Comparison of ENCODE assay signal across 23 cellular contexts in genomic region chr6:25062070-25062811, GRCh38.
A peak's percentile ranks its signal among the peaks of the same experiment; 100 is the strongest.
DNase-seq lines count a peak whose midpoint lies in the region; ATAC-seq and TF ChIP-seq lines count a peak whose summit lies in the region.
"Had no signal": no experiment of that assay in that cellular context is flagged by ENCODE, and none has a peak within 500 bp of the region (broad histone marks: within the 10 kb centered on the region; RNA-seq: fewer than 3 reads in every experiment).

No MANE protein-coding gene starts in this region.

- H3K27ac ChIP-seq in HUES64 (ENCODE audit: low read depth, low read length) = peak overlapping the region; percentile 91
- H3K27ac ChIP-seq: adrenal gland, lower lobe of right lung, PC-9, thoracic aorta had no signal

- 0 out of 2 replicates have a peak, but pooled peaks cover 3% of the 10 kb centered on the region for H3K9me3 ChIP-seq in HUES64 (ENCODE audit: insufficient read depth, low read depth, low read length)
- H3K9me3 ChIP-seq: adrenal gland, BE2C, Caco-2, lower lobe of right lung, thoracic aorta had no signal

- H3K27me3 ChIP-seq in HUES64 (ENCODE audit: insufficient read depth, low read length) = no peaks in the 10 kb centered on the region
- H3K27me3 ChIP-seq: adrenal gland, BE2C had no signal

- H3K4me3 ChIP-seq in HUES64 (ENCODE audit: low read length) = no peak overlapping the region
- H3K4me3 ChIP-seq: adrenal gland, lower lobe of right lung, PC-9, thoracic aorta had no signal

- TF ChIP-seq CTCF in osteocyte (IDR thresholded peaks at IDR 0.05) = no peak

- WGBS in HUES64 = 89% methylated on average over 5 of the region's 7 CpGs

- H3K36me3 Mint-ChIP-seq in osteocyte (ENCODE audit: unreplicated experiment) = no peaks in the 10 kb centered on the region
- H3K36me3 Mint-ChIP-seq: naive B cell; stimulated activated effector memory CD8-positive, alpha-beta T cell treated with anti-CD3 and anti-CD28 coated beads, Interleukin-12 subunit alpha, Interleukin-12 subunit beta, amount 100 ng/mL, for 72 hours had no signal

- H3K4me1 ChIP-seq in HUES64 (ENCODE audit: insufficient read depth, low read length) = peaks cover 21% of the 10 kb centered on the region
- H3K4me1 ChIP-seq: adrenal gland, BE2C, Caco-2, lower lobe of right lung had no signal

- H3K27me3 Mint-ChIP-seq in osteocyte (ENCODE audit: unreplicated experiment) = no peaks in the 10 kb centered on the region
- H3K27me3 Mint-ChIP-seq: naive B cell had no signal

- H3K4me3 Mint-ChIP-seq in osteocyte (ENCODE audit: unreplicated experiment) = no peak overlapping the region
- H3K4me3 Mint-ChIP-seq: naive B cell; stimulated activated effector memory CD8-positive, alpha-beta T cell treated with anti-CD3 and anti-CD28 coated beads, Interleukin-12 subunit alpha, Interleukin-12 subunit beta, amount 100 ng/mL, for 72 hours had no signal

- peak; percentile 40 for DNase-seq in NCI-H510A treated with DMSO at 0.1 percent for 48 hours (lab: John Stamatoyannopoulos, UW)
- no peak for DNase-seq in left ventricle myocardium superior
- no peak for DNase-seq in osteocyte (ENCODE audit: extremely low spot score, unreplicated experiment)
- no peak for DNase-seq in DMS 273 treated with DMSO at 0.1 percent for 48 hours (lab: John Stamatoyannopoulos, UW)
- no peak for DNase-seq in SKM-1 treated with dmso at 0.1 percent for 144 hours (lab: John Stamatoyannopoulos, UW; ENCODE audit: unreplicated experiment)
- DNase-seq: activated effector memory CD4-positive, alpha-beta T cell treated with anti-CD3 and anti-CD28 coated beads, Interleukin-2, amount 50 U/mL, for 16 hours; adrenal gland; BE2C; Caco-2; caudate nucleus; Kasumi-1; lower lobe of right lung; naive B cell; NCI-H526; PC-9; stimulated activated CD4-positive, alpha-beta T cell treated with anti-CD3 and anti-CD28 coated beads, Interleukin-15, amount 100 ng/mL, for 24 hours; T-helper 9 cell had no signal

- H3K36me3 ChIP-seq in HUES64 (ENCODE audit: insufficient read depth, low read length) = no peaks in the 10 kb centered on the region
- H3K36me3 ChIP-seq: adrenal gland, BE2C, lower lobe of right lung, thoracic aorta had no signal

- ATAC-seq in left ventricle myocardium superior = peak; percentile 80
- ATAC-seq in HG03108 (IDR thresholded peaks at IDR 0.05; ENCODE audit: unreplicated experiment) = no peak
- ATAC-seq: esophagus mucosa, HCT116, lower lobe of right lung had no signal

- intact Hi-C loops in left ventricle myocardium superior (cut with micrococcal nuclease) = no loop called here

- peaks cover 52% of the 10 kb centered on the region for H3K4me1 Mint-ChIP-seq in osteocyte (ENCODE audit: unreplicated experiment)

- H3K9ac ChIP-seq in HUES64 (ENCODE audit: low read depth, low read length) = no peak overlapping the region; the same call in 1 of the 2 replicates

- H3K9me3 Mint-ChIP-seq in osteocyte (ENCODE audit: unreplicated experiment) = no peaks in the 10 kb centered on the region
- H3K9me3 Mint-ChIP-seq: naive B cell; stimulated activated effector memory CD8-positive, alpha-beta T cell treated with anti-CD3 and anti-CD28 coated beads, Interleukin-12 subunit alpha, Interleukin-12 subunit beta, amount 100 ng/mL, for 72 hours had no signal

- H3K27ac Mint-ChIP-seq in osteocyte (ENCODE audit: unreplicated experiment) = peak overlapping the region; percentile 76
